16 cellular contexts compared by ENCODE assay signal in the genomic region with DNA sequence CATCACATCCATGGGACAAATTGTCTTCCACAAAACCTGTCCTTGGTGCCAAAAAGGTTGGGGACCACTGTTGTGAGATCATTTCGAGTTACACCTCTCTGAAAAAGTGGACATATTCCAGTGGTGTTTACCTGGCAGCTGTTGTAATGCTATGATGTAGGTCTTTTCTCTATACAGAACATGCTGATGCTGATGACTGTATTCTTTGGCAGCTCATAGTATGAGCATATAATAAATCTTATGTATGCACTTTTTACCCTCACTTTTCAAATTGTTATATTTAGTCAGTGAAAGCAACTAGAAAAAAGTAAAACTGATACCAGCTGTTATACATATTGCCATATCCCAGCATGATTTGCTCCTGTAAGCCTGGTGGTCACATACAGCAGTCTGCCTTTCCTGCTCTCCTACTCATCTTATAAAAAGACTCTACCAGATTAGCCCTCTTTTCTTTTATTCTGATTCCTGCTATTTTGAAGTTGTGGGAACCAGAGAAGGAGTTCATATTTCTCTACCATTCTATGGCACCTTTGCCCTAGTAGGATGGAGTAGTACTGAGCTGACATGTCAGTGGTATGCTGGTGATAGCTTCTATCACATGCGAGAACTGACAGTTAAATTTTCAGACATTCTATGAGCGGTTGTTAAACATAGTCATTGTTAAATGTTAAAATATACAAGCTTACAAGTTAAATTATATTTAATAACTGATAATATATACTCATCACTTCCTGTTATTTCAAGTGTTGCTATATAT.
DNase-seq lines count a peak whose midpoint lies in the region; ATAC-seq and TF ChIP-seq lines count a peak whose summit lies in the region.
"Had no signal": no experiment of that assay in that cellular context is flagged by ENCODE, and none has a peak within 500 bp of the region (broad histone marks: within the 10 kb centered on the region; RNA-seq: fewer than 3 reads in every experiment).

No MANE protein-coding gene starts in this region.

- TF ChIP-seq CTCF in KMS-11 (conservative IDR thresholded peaks at IDR 0.05; ENCODE audit: low read depth, low read length), result no peak
- TF ChIP-seq CTCF in endothelial cell (IDR thresholded peaks at IDR 0.05; ENCODE audit: unreplicated experiment), result no peak
- TF ChIP-seq CTCF in osteoblast (IDR thresholded peaks at IDR 0.05; ENCODE audit: extremely low read depth, low read depth, low read length), result no peak
- TF ChIP-seq CTCF in gastroesophageal sphincter (IDR thresholded peaks at IDR 0.05), result no peak

- no peak for TF ChIP-seq POLR2A in gastroesophageal sphincter (IDR thresholded peaks at IDR 0.05)

- TF ChIP-seq EP300 in gastroesophageal sphincter (IDR thresholded peaks at IDR 0.05), result no peak

- peak overlapping the region; percentile 68 for H3K27ac Mint-ChIP-seq in endothelial cell (ENCODE audit: unreplicated experiment)
- H3K27ac Mint-ChIP-seq: activated CD4-positive, alpha-beta T cell treated with anti-CD3 and anti-CD28 coated beads for 36 hours; activated CD8-positive, alpha-beta memory T cell treated with anti-CD3 and anti-CD28 coated beads, Interleukin-2, amount 10 ng/mL, durations not matched to agents 7 days and 5 days had no signal

- H3K36me3 Mint-ChIP-seq in endothelial cell (ENCODE audit: low read depth, unreplicated experiment), result peaks cover 10% of the 10 kb centered on the region

- no peak overlapping the region for H2AFZ ChIP-seq in KMS-11 (ENCODE audit: low read depth)
- no peak overlapping the region for H2AFZ ChIP-seq in osteoblast (ENCODE audit: low read length)

- H3K9me3 ChIP-seq in osteoblast (ENCODE audit: low read depth, low read length), result no peaks in the 10 kb centered on the region
- no peaks in the 10 kb centered on the region for H3K9me3 ChIP-seq in gastroesophageal sphincter
- H3K9me3 ChIP-seq: mucosa of descending colon had no signal

- peak overlapping the region; percentile 3; the same call in 1 of the 2 replicates for H3K4me2 ChIP-seq in KMS-11
- H3K4me2 ChIP-seq in osteoblast (ENCODE audit: insufficient read depth, low read length), result no peak overlapping the region

- peaks cover 71% of the 10 kb centered on the region for H3K4me1 ChIP-seq in KMS-11 (ENCODE audit: low read depth, poor library complexity, severe bottlenecking)
- H3K4me1 ChIP-seq in osteoblast (ENCODE audit: insufficient read depth, low read length), result peaks cover 32% of the 10 kb centered on the region
- peaks cover 4 to 80% (median 13%) of the 10 kb centered on the region in 3 donors for H3K4me1 ChIP-seq in gastroesophageal sphincter

- peak; percentile 29 for DNase-seq in ELR (ENCODE audit: low read depth)
- no peak for DNase-seq in endothelial cell (ENCODE audit: low spot score)
- no peak for DNase-seq in osteoblast (ENCODE audit: insufficient read length, low spot score, missing footprints)
- no peak for DNase-seq in stimulated activated CD4-positive, alpha-beta T cell treated with anti-CD3 and anti-CD28 coated beads, Interleukin-2, amount 100 ng/mL, for 24 hours
- DNase-seq: activated CD4-positive, alpha-beta T cell treated with anti-CD3 and anti-CD28 coated beads for 36 hours; activated CD8-positive, alpha-beta memory T cell treated with anti-CD3 and anti-CD28 coated beads, Interleukin-2, amount 10 ng/mL, durations not matched to agents 7 days and 5 days; activated effector memory CD4-positive, alpha-beta T cell treated with Interleukin-2 at 50 U/mL for 16 hours; cerebellar nuclear complex; Kasumi-1; mucosa of descending colon; NCI-H1105; NCI-H69; occipital lobe had no signal

- no peak overlapping the region for H3K27ac ChIP-seq in KMS-11
- peak overlapping the region; percentile 43 for H3K27ac ChIP-seq in osteoblast (ENCODE audit: low read depth, low read length)
- H3K27ac ChIP-seq in gastroesophageal sphincter, result peak overlapping the region in 1 of 4 donors; percentile 74

- no peaks in the 10 kb centered on the region for H3K27me3 Mint-ChIP-seq in endothelial cell (ENCODE audit: unreplicated experiment)
- H3K27me3 Mint-ChIP-seq: activated CD4-positive, alpha-beta T cell treated with anti-CD3 and anti-CD28 coated beads for 36 hours; activated CD8-positive, alpha-beta memory T cell treated with anti-CD3 and anti-CD28 coated beads, Interleukin-2, amount 10 ng/mL, durations not matched to agents 7 days and 5 days had no signal

- H3K9me3 Mint-ChIP-seq in endothelial cell (ENCODE audit: unreplicated experiment), result no peaks in the 10 kb centered on the region

- 64 to 76% methylated on average over 2 to 3 of the region's 3 CpGs for WGBS in gastroesophageal sphincter (ENCODE audit: low coverage in 1 of 2), 2 donors

- H3K4me3 Mint-ChIP-seq in endothelial cell (ENCODE audit: unreplicated experiment), result no peak overlapping the region
- H3K4me3 Mint-ChIP-seq: activated CD4-positive, alpha-beta T cell treated with anti-CD3 and anti-CD28 coated beads for 36 hours; activated CD8-positive, alpha-beta memory T cell treated with anti-CD3 and anti-CD28 coated beads, Interleukin-2, amount 10 ng/mL, durations not matched to agents 7 days and 5 days had no signal

- H3K4me3 ChIP-seq in KMS-11 (IDR thresholded peaks at IDR 0.05; ENCODE audit: insufficient read depth, low read depth, low read length) (no peak overlapping the region), osteoblast (ENCODE audit: insufficient read depth, low read length) (no peak overlapping the region), gastroesophageal sphincter (no peak overlapping the region)
- H3K4me3 ChIP-seq: mucosa of descending colon had no signal

- H3K4me1 Mint-ChIP-seq in endothelial cell (ENCODE audit: unreplicated experiment), result peaks cover 56% of the 10 kb centered on the region

- H3K9ac ChIP-seq in KMS-11, result no peak overlapping the region

- ATAC-seq in gastroesophageal sphincter (no peak), HG03521 (IDR thresholded peaks at IDR 0.05; ENCODE audit: unreplicated experiment) (no peak)
- ATAC-seq: activated CD4-positive, alpha-beta T cell treated with anti-CD3 and anti-CD28 coated beads for 36 hours; activated CD8-positive, alpha-beta memory T cell treated with anti-CD3 and anti-CD28 coated beads, Interleukin-2, amount 10 ng/mL, durations not matched to agents 7 days and 5 days had no signal

- H3K36me3 ChIP-seq in KMS-11 (ENCODE audit: insufficient read depth) (0 out of 2 replicates have a peak, but pooled peaks cover 4% of the 10 kb centered on the region), osteoblast (ENCODE audit: insufficient read depth, low read length) (peaks cover 12% of the 10 kb centered on the region), gastroesophageal sphincter (no peaks in the 10 kb centered on the region)

- H4K20me1 ChIP-seq in KMS-11 (ENCODE audit: insufficient read depth) (peaks cover 9% of the 10 kb centered on the region; the same call in 1 of the 2 replicates), osteoblast (ENCODE audit: insufficient read depth, low read length) (peaks cover 73% of the 10 kb centered on the region)

- peaks cover 89% of the 10 kb centered on the region for H3K79me2 ChIP-seq in KMS-11 (ENCODE audit: insufficient read depth, low read depth)
- peaks cover 97% of the 10 kb centered on the region for H3K79me2 ChIP-seq in osteoblast (ENCODE audit: insufficient read depth, low read length)

- H3K27me3 ChIP-seq in KMS-11 (ENCODE audit: insufficient read depth, low read depth), result no peaks in the 10 kb centered on the region
- H3K27me3 ChIP-seq in osteoblast (ENCODE audit: insufficient read depth, low read length), result no peaks in the 10 kb centered on the region
- no peaks in the 10 kb centered on the region for H3K27me3 ChIP-seq in gastroesophageal sphincter
